11 cellular contexts compared by ENCODE assay signal in genomic region chr2:46335966-46336436, GRCh38. TPM values are rescaled to one million over a fixed set of nuclear protein-coding genes. Genes with fewer than 3 reads are reported as not detected.
A peak's percentile ranks its signal among the peaks of the same experiment; 100 is the strongest.
DNase-seq lines count a peak whose midpoint lies in the region; ATAC-seq lines count a peak whose summit lies in the region.
"Had no signal": no experiment of that assay in that cellular context is flagged by ENCODE, and none has a peak within 500 bp of the region (broad histone marks: within the 10 kb centered on the region; RNA-seq: fewer than 3 reads in every experiment).

No MANE protein-coding gene starts in this region.

- H3K27me3 ChIP-seq in layer of hippocampus (ENCODE audit: control insufficient read depth, insufficient read depth, low read length) (no peaks in the 10 kb centered on the region), skeletal muscle satellite cell (ENCODE audit: control insufficient read depth, insufficient read depth, low read length) (no peaks in the 10 kb centered on the region)
- H3K27me3 ChIP-seq: cardiac muscle cell had no signal

- peak overlapping the region; percentile 88 for H3K4me2 ChIP-seq in skeletal muscle satellite cell (ENCODE audit: low read length)

- H3K27ac ChIP-seq in angular gyrus (ENCODE audit: low read depth, low read length) (peak overlapping the region; percentile 58), layer of hippocampus (ENCODE audit: low read depth, low read length) (peak overlapping the region; percentile 78)
- H3K27ac ChIP-seq: cardiac muscle cell had no signal

- no peak for ATAC-seq in HG02870 (IDR thresholded peaks at IDR 0.05; ENCODE audit: unreplicated experiment)
- no peak for ATAC-seq in GM19452 (IDR thresholded peaks at IDR 0.05; ENCODE audit: unreplicated experiment)

- no peaks in the 10 kb centered on the region for H3K36me3 ChIP-seq in skeletal muscle satellite cell (ENCODE audit: insufficient read depth, low read length)
- H3K36me3 ChIP-seq: cardiac muscle cell had no signal

- H3K4me1 ChIP-seq in skeletal muscle satellite cell (ENCODE audit: control insufficient read depth, insufficient read depth, low read length), result peaks cover 69% of the 10 kb centered on the region

- H3K9me3 ChIP-seq in skeletal muscle satellite cell (replicated peaks; ENCODE audit: low read length), result no peaks in the 10 kb centered on the region

- DNase-seq in EH (ENCODE audit: low read depth), result peak; percentile 51
- no peak for DNase-seq in activated CD4-positive, alpha-beta T cell treated with anti-CD3 and anti-CD28 coated beads, Interleukin-2, amount 50 U/mL, for 4 hours
- no peak for DNase-seq in CD1c-positive myeloid dendritic cell (ENCODE audit: extremely low spot score)
- DNase-seq: activated CD4-positive, alpha-beta T cell treated with anti-CD3 and anti-CD28 coated beads, Interleukin-2, amount 10 ng/mL, durations not matched to agents 24 days and 14 days; stimulated activated CD8-positive, alpha-beta memory T cell treated with anti-CD3 and anti-CD28 coated beads, Interleukin-4, amount 100 ng/mL, for 48 hours had no signal

- peak overlapping the region; percentile 93 for H3K9ac ChIP-seq in skeletal muscle satellite cell (ENCODE audit: low read depth, low read length)

- H3K4me3 ChIP-seq in skeletal muscle satellite cell (ENCODE audit: low read length), result peak overlapping the region; percentile 59
- H3K4me3 ChIP-seq: cardiac muscle cell had no signal

RNA-seq across cellular contexts. Expression of gene EPAS1, which starts 38.8 kb away (rescaled TPM):
- total RNA-seq in skeletal muscle satellite cell (2012; rRNA removed), result 46.3 and 63.6 TPM in 2 replicates
